10 cellular contexts compared by ENCODE assay signal in the genomic region with DNA sequence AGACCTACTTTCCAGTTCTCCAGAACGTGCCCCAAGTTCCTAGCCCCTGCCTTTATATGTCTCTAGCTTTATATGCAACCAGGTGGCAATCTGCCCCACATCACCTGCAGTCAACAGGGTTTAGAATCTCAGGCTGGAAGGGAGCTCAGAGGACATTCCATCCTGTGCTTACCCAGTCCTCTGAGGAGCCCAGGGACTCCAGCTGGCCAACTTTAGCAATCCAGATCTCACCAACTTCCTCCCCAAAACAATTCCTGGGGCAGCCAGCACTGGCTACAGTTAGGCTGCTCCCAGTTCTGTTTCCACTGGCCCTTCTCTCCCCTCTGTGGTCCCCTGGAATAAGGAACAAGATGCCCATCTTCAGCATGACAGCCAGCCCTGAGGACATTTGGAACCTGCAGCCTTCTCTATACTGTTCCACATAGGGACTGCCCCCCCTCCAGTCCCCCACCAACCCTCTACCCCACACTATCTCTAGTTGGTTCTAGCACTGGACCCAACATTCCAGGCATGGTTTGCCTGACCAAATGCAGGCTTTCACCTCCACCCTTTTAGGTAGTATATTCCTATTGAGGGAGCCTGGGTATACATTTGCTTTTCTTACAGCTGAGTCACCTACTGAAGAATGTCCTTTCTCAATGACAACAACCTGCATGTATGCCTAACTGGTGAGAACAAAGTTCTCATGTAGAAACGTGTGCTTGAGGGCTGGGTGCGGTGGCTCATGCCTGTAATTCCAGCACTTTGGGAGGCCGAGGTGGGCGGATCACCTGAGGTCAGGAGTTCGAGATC. TPM values are rescaled to one million over a fixed set of nuclear protein-coding genes. Genes with fewer than 3 reads are reported as not detected.
DNase-seq lines count a peak whose midpoint lies in the region; ATAC-seq and TF ChIP-seq lines count a peak whose summit lies in the region.
"Had no signal": no experiment of that assay in that cellular context is flagged by ENCODE, and none has a peak within 500 bp of the region (broad histone marks: within the 10 kb centered on the region; RNA-seq: fewer than 3 reads in every experiment).

No MANE protein-coding gene starts in this region.

- CTCF ChIA-PET in Caco-2 (lab: Charles Lee) (interaction anchor here (0.5 to 0.8 kb wide), 2 partner anchors 21 to 70 kb away, joined by 3 to 4 read pairs; no protein-coding TSS in a partner anchor), HEK293T (lab: Yijun Ruan, JAX) (interaction anchor here (0.5 to 1.8 kb wide), 4 partner anchors 9 to 70 kb away, joined by 3 to 8 read pairs (median 5); no protein-coding TSS in a partner anchor)

- no peaks in the 10 kb centered on the region for H3K9me3 ChIP-seq in Caco-2
- H3K9me3 ChIP-seq in osteoblast (ENCODE audit: low read depth, low read length) = no peaks in the 10 kb centered on the region
- H3K9me3 ChIP-seq: testis had no signal

- no peak for ATAC-seq in GM19455 (IDR thresholded peaks at IDR 0.05; ENCODE audit: unreplicated experiment)

- H3K9me3 Mint-ChIP-seq in Caco-2 (ENCODE audit: unreplicated experiment) = no peaks in the 10 kb centered on the region
- no peaks in the 10 kb centered on the region for H3K9me3 Mint-ChIP-seq in endothelial cell (ENCODE audit: unreplicated experiment)

- no peak overlapping the region for H3K4me3 ChIP-seq in Caco-2 (ENCODE audit: low read depth, low read length)
- H3K4me3 ChIP-seq in osteoblast (ENCODE audit: insufficient read depth, low read length) = no peak overlapping the region
- H3K4me3 ChIP-seq: testis had no signal

- H3K4me2 ChIP-seq in osteoblast (ENCODE audit: insufficient read depth, low read length) = no peak overlapping the region

- H2AFZ ChIP-seq in osteoblast (ENCODE audit: low read length) = no peak overlapping the region

- peaks cover 3% of the 10 kb centered on the region for H3K36me3 ChIP-seq in Caco-2 (ENCODE audit: control insufficient read depth, insufficient read depth, low read length)
- H3K36me3 ChIP-seq in osteoblast (ENCODE audit: insufficient read depth, low read length) = no peaks in the 10 kb centered on the region

- H3K4me1 Mint-ChIP-seq in Caco-2 (ENCODE audit: low read depth, unreplicated experiment) (peaks cover 22% of the 10 kb centered on the region), endothelial cell (ENCODE audit: unreplicated experiment) (peaks cover 34% of the 10 kb centered on the region)

- POLR2A ChIA-PET in Caco-2 (lab: Charles Lee) (interaction anchor here (0.6 to 1.0 kb wide), 2 partner anchors 9 to 143 kb away, joined by 3 to 5 read pairs; no protein-coding TSS in a partner anchor), HEK293T (lab: Yijun Ruan, JAX) (interaction anchor here (1.3 kb wide), 1 partner anchor 9 kb away, joined by 4 read pairs; a partner anchor contains a TSS)

- no TSS peak for BruUV-seq in Caco-2 (replicated peaks; lab: Mats Ljungman, UMichigan)

- peaks cover 45% of the 10 kb centered on the region for H4K20me1 ChIP-seq in osteoblast (ENCODE audit: insufficient read depth, low read length)

- H3K27me3 ChIP-seq in Caco-2 (replicated peaks; ENCODE audit: control insufficient read depth, insufficient read depth, low read length) (no peaks in the 10 kb centered on the region), osteoblast (ENCODE audit: insufficient read depth, low read length) (no peaks in the 10 kb centered on the region)
- H3K27me3 ChIP-seq: testis had no signal

- peaks cover 80% of the 10 kb centered on the region for H3K79me2 ChIP-seq in osteoblast (ENCODE audit: insufficient read depth, low read length)

- H3K4me1 ChIP-seq in Caco-2 (peaks cover 16% of the 10 kb centered on the region), osteoblast (ENCODE audit: insufficient read depth, low read length) (peaks cover 42% of the 10 kb centered on the region)

- DNase-seq in Caco-2 (peak; percentile 50 to 71), NCI-H460 (ENCODE audit: extremely low read depth, low read depth) (peak; percentile 24), endothelial cell (ENCODE audit: low spot score) (no peak), osteoblast (ENCODE audit: insufficient read length, low spot score, missing footprints) (peak; percentile 83), HEK293T (ENCODE audit: extremely low spot score) (no peak), NCI-H446 treated with DMSO at 0.1 percent for 48 hours (lab: John Stamatoyannopoulos, UW) (no peak), SIG-M5 (lab: John Stamatoyannopoulos, UW) (no peak)
- DNase-seq: activated T-cell treated with anti-CD3 and anti-CD28 coated beads, Interleukin-2, amount 50 U/mL, for 1 hour; testis had no signal

- peaks cover 15% of the 10 kb centered on the region for H3K36me3 Mint-ChIP-seq in Caco-2 (ENCODE audit: insufficient read depth, unreplicated experiment)
- peaks cover 23% of the 10 kb centered on the region for H3K36me3 Mint-ChIP-seq in endothelial cell (ENCODE audit: low read depth, unreplicated experiment)

- intact Hi-C loops in Caco-2 (cut with micrococcal nuclease; ENCODE audit: unreplicated experiment) = loop anchor here (1.0 kb wide), 1 partner anchor 8 kb away; no protein-coding TSS in a partner anchor

- H3K27ac Mint-ChIP-seq in Caco-2 (ENCODE audit: unreplicated experiment) = peak overlapping the region; percentile 62
- peak overlapping the region; percentile 52 for H3K27ac Mint-ChIP-seq in endothelial cell (ENCODE audit: unreplicated experiment)

- H3K27ac ChIP-seq in osteoblast (ENCODE audit: low read depth, low read length) = peak overlapping the region; percentile 62
- H3K27ac ChIP-seq: testis had no signal

- H3K4me3 Mint-ChIP-seq in Caco-2 (ENCODE audit: unreplicated experiment) (no peak overlapping the region), endothelial cell (ENCODE audit: unreplicated experiment) (no peak overlapping the region)

- TF ChIP-seq CTCF in Caco-2 (IDR thresholded peaks at IDR 0.05; ENCODE audit: insufficient read depth in 1 of 2, low read depth in 1 of 2, low read length in 1 of 2, severe bottlenecking in 1 of 2, unreplicated experiment in 1 of 2) (no peak), endothelial cell (IDR thresholded peaks at IDR 0.05; ENCODE audit: unreplicated experiment) (no peak), osteoblast (IDR thresholded peaks at IDR 0.05; ENCODE audit: extremely low read depth, low read depth, low read length) (no peak)

- H3K27me3 Mint-ChIP-seq in Caco-2 (ENCODE audit: insufficient read depth, unreplicated experiment) (no peaks in the 10 kb centered on the region), endothelial cell (ENCODE audit: unreplicated experiment) (peaks cover 7% of the 10 kb centered on the region)

TF ChIP-seq in HEK293T, 16 proteins besides CTCF, POLR2A, EP300 and RAD21:
- TF ChIP-seq NFRKB (IDR thresholded peaks at IDR 0.05) = no peak
- TF ChIP-seq LEF1 (IDR thresholded peaks at IDR 0.05; ENCODE audit: borderline replicate concordance) = no peak
- no peak for TF ChIP-seq FOXA1 (IDR thresholded peaks at IDR 0.05)
- TF ChIP-seq FOXK2 (IDR thresholded peaks at IDR 0.05) = no peak
- TF ChIP-seq CTBP1 (IDR thresholded peaks at IDR 0.05; ENCODE audit: borderline replicate concordance) = no peak
- TF ChIP-seq BHLHE40 (IDR thresholded peaks at IDR 0.05; ENCODE audit: borderline replicate concordance) = no peak
- no peak for TF ChIP-seq L3MBTL2 (conservative IDR thresholded peaks at IDR 0.05)
- no peak for TF ChIP-seq FOXM1 (IDR thresholded peaks at IDR 0.05; ENCODE audit: borderline replicate concordance)
- TF ChIP-seq, protein P1, sequence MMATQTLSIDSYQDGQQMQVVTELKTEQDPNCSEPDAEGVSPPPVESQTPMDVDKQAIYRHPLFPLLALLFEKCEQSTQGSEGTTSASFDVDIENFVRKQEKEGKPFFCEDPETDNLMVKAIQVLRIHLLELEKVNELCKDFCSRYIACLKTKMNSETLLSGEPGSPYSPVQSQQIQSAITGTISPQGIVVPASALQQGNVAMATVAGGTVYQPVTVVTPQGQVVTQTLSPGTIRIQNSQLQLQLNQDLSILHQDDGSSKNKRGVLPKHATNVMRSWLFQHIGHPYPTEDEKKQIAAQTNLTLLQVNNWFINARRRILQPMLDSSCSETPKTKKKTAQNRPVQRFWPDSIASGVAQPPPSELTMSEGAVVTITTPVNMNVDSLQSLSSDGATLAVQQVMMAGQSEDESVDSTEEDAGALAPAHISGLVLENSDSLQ (IDR thresholded peaks at IDR 0.05) = no peak
- TF ChIP-seq SUZ12 (IDR thresholded peaks at IDR 0.05) = no peak
- TF ChIP-seq ELF4 (IDR thresholded peaks at IDR 0.05) = no peak

RNA-seq across cellular contexts. Expression of a gene that starts 8.4 kb away (rescaled TPM):
- total RNA-seq in Caco-2 (2022) = 62.7 and 65.7 TPM in 2 replicates
- total RNA-seq in NCI-H460 (2014; rRNA removed; shearing (Covaris generic)) = 44.0 and 48.3 TPM in 2 replicates
- 37.1 and 37.9 TPM in 2 replicates for polyA plus RNA-seq in NCI-H460 (2014; cell fraction: nucleus; rRNA removed)
- total RNA-seq in endothelial cell (ENCODE audit: unreplicated experiment) = 76.0 TPM
- 66.3 and 85.8 TPM in 2 replicates for total RNA-seq in osteoblast

RNA-seq across cellular contexts. Expression of a gene that starts 52.0 kb away (rescaled TPM):
- total RNA-seq in Caco-2 (2022) (80.6 and 86.6 TPM in 2 replicates), endothelial cell (ENCODE audit: unreplicated experiment) (32.5 TPM), osteoblast (8.8 and 9.8 TPM in 2 replicates)
- total RNA-seq in NCI-H460 (2014; rRNA removed; shearing (Covaris generic)) = 47.7 and 48.8 TPM in 2 replicates
- 75.3 and 142 TPM in 2 replicates for polyA plus RNA-seq in NCI-H460 (2014; cell fraction: nucleus; rRNA removed)

Comparison
In these comparisons a context has a peak if more than half of its experiments do, and no peak if none do; other contexts are left out.
1. DNase-seq: peak in Caco-2 (2 of 2), NCI-H460 (single experiment) and osteoblast (single experiment); none in endothelial cell (single experiment), HEK293T (single experiment), NCI-H446 treated with DMSO at 0.1 percent for 48 hours (single experiment) and SIG-M5 (single experiment).